In the genomic region with DNA sequence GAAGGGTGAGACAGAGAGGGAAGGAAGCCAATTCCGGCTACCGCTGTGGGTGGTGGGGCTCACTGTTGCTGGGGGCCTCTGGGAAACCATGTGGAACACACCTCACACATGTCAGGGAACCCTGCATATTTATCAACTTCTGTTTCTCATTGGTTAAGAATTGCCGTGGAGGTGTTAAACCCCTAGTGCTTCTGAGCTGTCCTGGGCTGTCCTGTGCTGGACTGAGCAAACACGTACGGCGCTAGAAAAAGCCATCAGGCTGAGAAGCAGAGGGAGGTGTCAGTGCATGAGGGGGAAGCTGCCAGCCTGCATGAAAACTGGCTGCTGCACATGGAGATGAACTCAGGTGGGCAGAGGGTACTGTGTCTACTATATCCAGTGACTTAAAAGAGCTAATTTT, we compare ENCODE assay signal across 16 cellular contexts.
DNase-seq lines count a peak whose midpoint lies in the region; ATAC-seq and TF ChIP-seq lines count a peak whose summit lies in the region.
"Had no signal": no experiment of that assay in that cellular context is flagged by ENCODE, and none has a peak within 500 bp of the region (broad histone marks: within the 10 kb centered on the region; RNA-seq: fewer than 3 reads in every experiment).

No MANE protein-coding gene starts in this region.

- H3K27me3 Mint-ChIP-seq in stimulated activated naive B cell treated with anti-CD40 and anti-IgM and Interleukin-4, amounts not matched to agents 10 μg/mL and 1 μg/mL and 100 μg/mL, for 72 hours, result peaks cover 0 to 13% of the 10 kb centered on the region in 2 donors

- H2BK12ac ChIP-seq in neuronal stem cell (ENCODE audit: low read length), result no peak overlapping the region

- no peak overlapping the region for H3K14ac ChIP-seq in neuronal stem cell (ENCODE audit: low read length)

- POLR2A ChIA-PET in SK-N-SH (lab: Yijun Ruan, JAX), result no interaction called here

- no peak overlapping the region for H3K4ac ChIP-seq in neuronal stem cell (ENCODE audit: low read length)

- H2BK5ac ChIP-seq in neuronal stem cell (ENCODE audit: low read length), result no peak overlapping the region

- H3K4me1 ChIP-seq in OCI-LY3 (ENCODE audit: low read length) (peaks cover 56% of the 10 kb centered on the region), hepatocyte (ENCODE audit: insufficient read depth) (no peaks in the 10 kb centered on the region), neuronal stem cell (ENCODE audit: control insufficient read depth in 2 of 2, insufficient read depth in 1 of 2, low read depth in 1 of 2, low read length in 2 of 2) (peaks cover 0 to 2% of the 10 kb centered on the region in 2 donors), SK-N-SH (ENCODE audit: control insufficient read depth in 1 of 2, insufficient read depth in 2 of 2, low read depth in 1 of 2, low read length in 1 of 2) (no peaks in the 10 kb centered on the region; a peak in 1 of 4 replicates), upper lobe of left lung (peaks cover 0 to 6% (median 2%) of the 10 kb centered on the region in 4 donors)

- H3K27ac Mint-ChIP-seq in stimulated activated naive B cell treated with anti-CD40 and anti-IgM and Interleukin-4, amounts not matched to agents 10 μg/mL and 1 μg/mL and 100 μg/mL, for 72 hours, result no peak overlapping the region
- H3K27ac Mint-ChIP-seq: CD14-positive monocyte; CD8-positive, alpha-beta T cell; H9 had no signal

- H3K9me3 Mint-ChIP-seq in stimulated activated naive B cell treated with anti-CD40 and anti-IgM and Interleukin-4, amounts not matched to agents 10 μg/mL and 1 μg/mL and 100 μg/mL, for 72 hours, result no peaks in the 10 kb centered on the region
- H3K9me3 Mint-ChIP-seq: CD8-positive, alpha-beta T cell; H9 had no signal

- no peaks in the 10 kb centered on the region for H3K36me3 ChIP-seq in OCI-LY3 (replicated peaks; ENCODE audit: low read depth, low read length)
- H3K36me3 ChIP-seq in hepatocyte (replicated peaks; ENCODE audit: insufficient read depth, low read depth), result no peaks in the 10 kb centered on the region
- no peaks in the 10 kb centered on the region for H3K36me3 ChIP-seq in neuronal stem cell (replicated peaks in 1 of 2; ENCODE audit: control insufficient read depth in 2 of 2, insufficient read depth in 2 of 2, low read length in 2 of 2)
- H3K36me3 ChIP-seq in SK-N-SH (replicated peaks in 1 of 2; ENCODE audit: control insufficient read depth in 1 of 2, insufficient read depth in 2 of 2, low read length in 1 of 2), result no peaks in the 10 kb centered on the region
- no peaks in the 10 kb centered on the region for H3K36me3 ChIP-seq in upper lobe of left lung

- no peak overlapping the region for H4K8ac ChIP-seq in neuronal stem cell (ENCODE audit: low read depth, low read length)

- TF ChIP-seq EP300 in SK-N-SH (IDR thresholded peaks at IDR 0.05; ENCODE audit: borderline replicate concordance in 1 of 2, low read depth in 1 of 2, low read length in 1 of 2) (no peak), upper lobe of left lung (IDR thresholded peaks at IDR 0.05) (no peak)

- no peak overlapping the region for H3K9ac ChIP-seq in OCI-LY3 (ENCODE audit: low read length)
- no peak overlapping the region for H3K9ac ChIP-seq in neuronal stem cell (ENCODE audit: low read depth, low read length, poor library complexity)
- H3K9ac ChIP-seq in SK-N-SH, result no peak overlapping the region
- H3K9ac ChIP-seq: GM23248 had no signal

- no peak for TF ChIP-seq RAD21 in SK-N-SH (IDR thresholded peaks at IDR 0.05; ENCODE audit: low read length)

- 59% methylated on average over 6 of the region's 6 CpGs for WGBS in hepatocyte (ENCODE audit: low lambda C conversion rate, missing lambda C conversion rate)
- WGBS in neuronal stem cell (ENCODE audit: extremely low coverage in 2 of 2, insufficient read length in 2 of 2, insufficient replicate concordance in 1 of 2), 2 donors, result no CpG with 5 or more reads among the region's 6 CpGs
- 85% methylated on average over 6 of the region's 6 CpGs for WGBS in SK-N-SH (ENCODE audit: low lambda C conversion rate)
- WGBS in upper lobe of left lung, 2 donors, result 79 to 82% methylated on average over 6 of the region's 6 CpGs

- no peaks in the 10 kb centered on the region for H3K4me1 Mint-ChIP-seq in stimulated activated naive B cell treated with anti-CD40 and anti-IgM and Interleukin-4, amounts not matched to agents 10 μg/mL and 1 μg/mL and 100 μg/mL, for 72 hours
- H3K4me1 Mint-ChIP-seq: CD14-positive monocyte had no signal

- H3K27me3 ChIP-seq in OCI-LY3 (ENCODE audit: low read depth, low read length) (no peaks in the 10 kb centered on the region), hepatocyte (no peaks in the 10 kb centered on the region), neuronal stem cell (ENCODE audit: control insufficient read depth in 3 of 3, insufficient read depth in 3 of 3, low read depth in 1 of 3, low read length in 3 of 3) (no peaks in the 10 kb centered on the region), SK-N-SH (ENCODE audit: insufficient read depth) (no peaks in the 10 kb centered on the region), upper lobe of left lung (no peaks in the 10 kb centered on the region)

- H3K27ac ChIP-seq in OCI-LY3 (ENCODE audit: low read length) (no peak overlapping the region), hepatocyte (no peak overlapping the region), neuronal stem cell (replicated peaks; ENCODE audit: low read length) (no peak overlapping the region), SK-N-SH (ENCODE audit: low read depth in 2 of 2, low read length in 1 of 2) (no peak overlapping the region), upper lobe of left lung (no peak overlapping the region)
- H3K27ac ChIP-seq: 22Rv1, GM23248 had no signal

- H3F3A ChIP-seq in SK-N-SH (replicated peaks; ENCODE audit: insufficient read depth), result no peaks in the 10 kb centered on the region

- H3K79me2 ChIP-seq in OCI-LY3 (ENCODE audit: low read length), result no peaks in the 10 kb centered on the region
- no peaks in the 10 kb centered on the region for H3K79me2 ChIP-seq in hepatocyte
- H3K79me2 ChIP-seq in SK-N-SH (ENCODE audit: insufficient read depth), result no peaks in the 10 kb centered on the region

- H3K79me1 ChIP-seq in neuronal stem cell (ENCODE audit: low read depth, low read length), result no peaks in the 10 kb centered on the region

- H2BK120ac ChIP-seq in neuronal stem cell (ENCODE audit: low read depth, low read length), result no peak overlapping the region

- H3K9me3 ChIP-seq in OCI-LY3 (ENCODE audit: insufficient read depth, low read length) (no peaks in the 10 kb centered on the region), hepatocyte (ENCODE audit: low read depth) (no peaks in the 10 kb centered on the region), neuronal stem cell (replicated peaks in 1 of 2; ENCODE audit: control insufficient read depth in 2 of 2, insufficient read depth in 1 of 2, low read depth in 1 of 2, low read length in 2 of 2) (peaks cover 0 to 2% of the 10 kb centered on the region in 2 donors), SK-N-SH (no peaks in the 10 kb centered on the region), upper lobe of left lung (no peaks in the 10 kb centered on the region)

- H3K4me3 Mint-ChIP-seq in stimulated activated naive B cell treated with anti-CD40 and anti-IgM and Interleukin-4, amounts not matched to agents 10 μg/mL and 1 μg/mL and 100 μg/mL, for 72 hours, result no peak overlapping the region
- H3K4me3 Mint-ChIP-seq: CD14-positive monocyte; CD8-positive, alpha-beta T cell; H9 had no signal

- H2AFZ ChIP-seq in OCI-LY3 (ENCODE audit: low read depth, low read length) (no peak overlapping the region), hepatocyte (no peak overlapping the region), neuronal stem cell (ENCODE audit: low read length) (peak overlapping the region; percentile 28), SK-N-SH (ENCODE audit: low read depth) (no peak overlapping the region)
- H2AFZ ChIP-seq: GM23248 had no signal

- CTCF ChIA-PET in SK-N-SH (lab: Yijun Ruan, JAX), result interaction anchor here (1.0 kb wide), 1 partner anchor 22 kb away, joined by 3 read pairs; no protein-coding TSS in a partner anchor

- peak overlapping the region; percentile 41 for H3K18ac ChIP-seq in neuronal stem cell (ENCODE audit: low read length)

- H3K4me2 ChIP-seq in OCI-LY3 (ENCODE audit: low read length) (peak overlapping the region; percentile 45), hepatocyte (no peak overlapping the region), neuronal stem cell (ENCODE audit: insufficient read depth, low read length, poor library complexity, severe bottlenecking) (no peak overlapping the region), SK-N-SH (no peak overlapping the region)

- no peak for TF ChIP-seq POLR2A in upper lobe of left lung (IDR thresholded peaks at IDR 0.05)

- ATAC-seq in stimulated activated naive B cell treated with anti-CD40 and anti-IgM and Interleukin-4, amounts not matched to agents 10 μg/mL and 1 μg/mL and 100 μg/mL, for 72 hours (replicated peaks), result no peak
- ATAC-seq in upper lobe of left lung (ENCODE audit: low FRiP score in 2 of 2), result no peak
- ATAC-seq: CD8-positive, alpha-beta T cell had no signal

- H3K36me3 Mint-ChIP-seq in stimulated activated naive B cell treated with anti-CD40 and anti-IgM and Interleukin-4, amounts not matched to agents 10 μg/mL and 1 μg/mL and 100 μg/mL, for 72 hours, result no peaks in the 10 kb centered on the region
- H3K36me3 Mint-ChIP-seq: CD14-positive monocyte; CD8-positive, alpha-beta T cell had no signal

- H2AK5ac ChIP-seq in neuronal stem cell (ENCODE audit: low read depth, low read length), result no peak overlapping the region

- no peak overlapping the region for H4K91ac ChIP-seq in neuronal stem cell (ENCODE audit: low read depth, low read length, poor library complexity)

- H3K9me2 ChIP-seq in hepatocyte (replicated peaks; ENCODE audit: insufficient read depth) (no peaks in the 10 kb centered on the region), SK-N-SH (no peaks in the 10 kb centered on the region)

- TF ChIP-seq CTCF in OCI-LY3 (IDR thresholded peaks at IDR 0.05; ENCODE audit: low read depth, low read length) (no peak), hepatocyte (IDR thresholded peaks at IDR 0.05; ENCODE audit: poor library complexity) (no peak), SK-N-SH (IDR thresholded peaks at IDR 0.05) (no peak), upper lobe of left lung (IDR thresholded peaks at IDR 0.05) (no peak)

- no peak overlapping the region; the same call in 1 of the 2 replicates for H3K4me3 ChIP-seq in OCI-LY3 (ENCODE audit: low read length)
- no peak overlapping the region for H3K4me3 ChIP-seq in hepatocyte
- no peak overlapping the region for H3K4me3 ChIP-seq in neuronal stem cell (ENCODE audit: low read length in 2 of 2)
- H3K4me3 ChIP-seq in SK-N-SH (ENCODE audit: low read depth in 2 of 2, low read length in 1 of 2), result no peak overlapping the region
- no peak overlapping the region for H3K4me3 ChIP-seq in upper lobe of left lung
- H3K4me3 ChIP-seq: GM23248 had no signal

- no peak overlapping the region for H2BK15ac ChIP-seq in neuronal stem cell (ENCODE audit: low read length)

- no peak overlapping the region for H3K23ac ChIP-seq in neuronal stem cell (ENCODE audit: low read depth, low read length, poor library complexity)

- DNase-seq in DMS53 (lab: John Stamatoyannopoulos, UW) (peak; percentile 10), DMS53 treated with DMSO at 0.1 percent for 48 hours (lab: John Stamatoyannopoulos, UW; ENCODE audit: unreplicated experiment) (no peak), hepatocyte (ENCODE audit: low spot score) (peak; percentile 16), neuronal stem cell (ENCODE audit: low spot score) (no peak), SK-N-SH (no peak), upper lobe of left lung (no peak)
- no peak for DNase-seq in stimulated activated naive B cell treated with anti-CD40 and anti-IgM and Interleukin-4, amounts not matched to agents 10 μg/mL and 1 μg/mL and 100 μg/mL, for 72 hours
- DNase-seq: CD8-positive, alpha-beta T cell; COR-L47; DMS153; GF-D8; GM23248; H9 had no signal

- H4K20me1 ChIP-seq in OCI-LY3 (ENCODE audit: insufficient read depth, low read length) (no peaks in the 10 kb centered on the region), hepatocyte (ENCODE audit: insufficient read depth, poor library complexity, severe bottlenecking) (no peaks in the 10 kb centered on the region), SK-N-SH (ENCODE audit: insufficient read depth) (no peaks in the 10 kb centered on the region)

Comparison
In these comparisons a context has a peak if more than half of its experiments do, and no peak if none do; other contexts are left out.
1. DNase-seq: peak in DMS53 (single experiment) and hepatocyte (single experiment); none in DMS53 treated with DMSO at 0.1 percent for 48 hours (single experiment), neuronal stem cell (single experiment), stimulated activated naive B cell treated with anti-CD40 and anti-IgM and Interleukin-4, amounts not matched to agents 10 μg/mL and 1 μg/mL and 100 μg/mL, for 72 hours (single experiment), SK-N-SH (single experiment) and upper lobe of left lung (0 of 2).